Comparison of ENCODE assay signal across 8 cellular contexts in genomic region chr19:16076154-16076957, GRCh38. TPM values are rescaled to one million over a fixed set of nuclear protein-coding genes. Genes with fewer than 3 reads are reported as not detected.
DNase-seq lines count a peak whose midpoint lies in the region; ATAC-seq, FAIRE-seq and TF ChIP-seq lines count a peak whose summit lies in the region.

Gene TPM4, plus strand, starts transcription at chr19:16076495. Its CDS starts 71 bp downstream, at chr19:16076566.

- H2AFZ ChIP-seq in endothelial cell of umbilical vein (ENCODE audit: low read depth, low read length) = no peak within 1 kb of the TSS

- H3K27me3 ChIP-seq in AG04450 (ENCODE audit: control insufficient read depth, insufficient read depth, low read length) = no peaks in the 10 kb centered on the region
- H3K27me3 ChIP-seq in endothelial cell of umbilical vein (ENCODE audit: control insufficient read depth in 2 of 2, insufficient read depth in 2 of 2, low read length in 2 of 2) = no peaks in the 10 kb centered on the region

- intact Hi-C loops in endothelial cell of umbilical vein (cut with micrococcal nuclease) = loop anchor here (1.0 to 10.0 kb wide), 4 partner anchors 9 to 826 kb away; partner anchors contain the start of gene KLF2

- TF ChIP-seq CTCF in AG04450 (IDR thresholded peaks at IDR 0.05; ENCODE audit: low read depth, low read length) = no peak
- no peak for TF ChIP-seq CTCF in endothelial cell of umbilical vein (IDR thresholded peaks at IDR 0.05; ENCODE audit: extremely low read depth in 1 of 2, insufficient read depth in 1 of 2, low read depth in 1 of 2, low read length in 2 of 2)

- ATAC-seq in HG03139 (IDR thresholded peaks at IDR 0.05; ENCODE audit: unreplicated experiment) = peak; percentile 57

- FAIRE-seq in endothelial cell of umbilical vein (lab: Jason Lieb, UNC) = peak; percentile 94

- H3K4me3 ChIP-seq in AG04450 (ENCODE audit: low read depth, low read length) (peak within 1 kb of the TSS; percentile 89), endothelial cell of umbilical vein (replicated peaks in 1 of 3; ENCODE audit: insufficient read depth in 1 of 3, low read depth in 1 of 3, low read length in 3 of 3) (peak within 1 kb of the TSS; percentile 64 to 96 (median 95))

- POLR2A ChIA-PET in AG04450 (lab: Yijun Ruan, JAX) = interaction anchor here (0.5 to 4.1 kb wide), 14 partner anchors 10 to 984 kb away, joined by 3 to 52 read pairs (median 5); partner anchors contain the start of genes AP1M1 and FAM32A
- POLR2A ChIA-PET in endothelial cell of umbilical vein (lab: Charles Lee) = interaction anchor here (0.6 to 4.6 kb wide), 3 partner anchors 10 to 36 kb away, joined by 4 to 24 read pairs (median 9); no protein-coding TSS in a partner anchor

- TF ChIP-seq POLR2A in GM18526 (IDR thresholded peaks at IDR 0.05; ENCODE audit: extremely low read depth, insufficient read length) (peak; percentile 90), endothelial cell of umbilical vein (IDR thresholded peaks at IDR 0.05; ENCODE audit: low read depth, low read length) (peak; percentile 89)

- H3K4me2 ChIP-seq in endothelial cell of umbilical vein (ENCODE audit: insufficient read depth, low read length) = peak within 1 kb of the TSS; percentile 95

- H3K9me3 ChIP-seq in AG04450 (ENCODE audit: control insufficient read depth, insufficient read depth, low read length) (no peaks in the 10 kb centered on the region; the same call in 1 of the 2 replicates), endothelial cell of umbilical vein (replicated peaks; ENCODE audit: control insufficient read depth, insufficient read depth, low read length) (no peaks in the 10 kb centered on the region)

- no TSS peak for BruUV-seq in endothelial cell of umbilical vein (replicated peaks; lab: Mats Ljungman, UMichigan)

- H3K36me3 ChIP-seq in endothelial cell of umbilical vein (ENCODE audit: control insufficient read depth in 2 of 2, extremely low read depth in 1 of 2, insufficient read depth in 2 of 2, low read length in 2 of 2) = peaks cover 5 to 10% of the 10 kb centered on the region in 2 experiments

- dilution Hi-C loops in endothelial cell of umbilical vein (cut with MboI; ENCODE audit: extremely low pct_ligation_motif_present, low sequenced_read_pairs) = no loop called here

- peak within 1 kb of the TSS; percentile 100 for H3K27ac ChIP-seq in AG04450 (ENCODE audit: low read depth, low read length)
- peak within 1 kb of the TSS; percentile 100 for H3K27ac ChIP-seq in endothelial cell of umbilical vein (ENCODE audit: insufficient read depth, low read depth, low read length)

- no peaks in the 10 kb centered on the region for H4K20me1 ChIP-seq in endothelial cell of umbilical vein (replicated peaks; ENCODE audit: control insufficient read depth, extremely low read depth, insufficient read depth, low read length)

- no peaks in the 10 kb centered on the region for H3K9me1 ChIP-seq in endothelial cell of umbilical vein (replicated peaks; ENCODE audit: control insufficient read depth, extremely low read depth, insufficient read depth, low read length)

- peak within 1 kb of the TSS; percentile 99 for H3K9ac ChIP-seq in endothelial cell of umbilical vein (replicated peaks; ENCODE audit: extremely low read depth, insufficient read depth, low read length)

- CTCF ChIA-PET in AG04450 (lab: Charles Lee) = interaction anchor here (0.9 to 2.1 kb wide), 3 partner anchors 13 to 35 kb away, joined by 4 to 12 read pairs (median 4); no protein-coding TSS in a partner anchor
- CTCF ChIA-PET in endothelial cell of umbilical vein (lab: Charles Lee) = interaction anchor here (0.9 to 5.2 kb wide), 6 partner anchors 10 to 35 kb away, joined by 3 to 40 read pairs (median 6); partner anchors contain the start of gene RAB8A

- DNase-seq in AG04450 (ENCODE audit: low read depth, low spot score) (peak; percentile 93), NOMO-1 treated with dmso at 0.1 percent for 144 hours (lab: John Stamatoyannopoulos, UW; ENCODE audit: unreplicated experiment) (peak; percentile 76), endothelial cell of umbilical vein (ENCODE audit: low read depth, low spot score) (peak; percentile 90), midbrain (lab: John Stamatoyannopoulos, UW) (peak; percentile 78)
- DNase-seq in activated CD8-positive, alpha-beta memory T cell treated with anti-CD3 and anti-CD28 coated beads, Interleukin-2, amount 50 U/mL, for 24 hours (ENCODE audit: extremely low read depth) = peak; percentile 63
- DNase-seq in stimulated activated CD8-positive, alpha-beta memory T cell treated with anti-CD3 and anti-CD28 coated beads, Interleukin-15, amount 100 ng/mL, for 48 hours (ENCODE audit: low read depth in 2 of 2) = peak; percentile 88 to 93

- H3K79me2 ChIP-seq in endothelial cell of umbilical vein (ENCODE audit: control insufficient read depth, insufficient read depth, low read length) = peaks cover 49% of the 10 kb centered on the region

- peaks cover 39% of the 10 kb centered on the region for H3K4me1 ChIP-seq in endothelial cell of umbilical vein (ENCODE audit: control insufficient read depth, extremely low read depth, insufficient read depth, low read length)

TF ChIP-seq in endothelial cell of umbilical vein, 7 proteins besides CTCF, POLR2A, EP300 and RAD21:
- TF ChIP-seq POLR2AphosphoS5 (IDR thresholded peaks at IDR 0.05; ENCODE audit: insufficient read depth, low read depth, low read length) = peak; percentile 99
- TF ChIP-seq JUN (IDR thresholded peaks at IDR 0.05; ENCODE audit: borderline replicate concordance, insufficient read depth, insufficient read length, low read depth) = no peak

RNA-seq across cellular contexts. Expression of gene TPM4, which starts in this region (rescaled TPM):
- polyA plus RNA-seq in AG04450 (2011; rRNA removed) (1,635 and 2,058 TPM in 2 replicates), endothelial cell of umbilical vein (356 and 430 TPM in 2 replicates)
- 838 and 1,049 TPM in 2 replicates for polyA minus RNA-seq in AG04450 (2011; rRNA and poly(A)+ RNA removed)
- 875 and 924 TPM in 2 replicates for total RNA-seq in endothelial cell of umbilical vein
- polyA plus RNA-seq in endothelial cell of umbilical vein (2011; cell fraction: cytosol; rRNA removed) = 649 and 651 TPM in 2 replicates
- polyA plus RNA-seq in endothelial cell of umbilical vein (2011; cell fraction: nucleus; rRNA removed) = 485 and 680 TPM in 2 replicates
- polyA plus RNA-seq in endothelial cell of umbilical vein (2012) = 943 and 960 TPM in 2 replicates
- 357 TPM in 2 replicates for polyA minus RNA-seq in endothelial cell of umbilical vein
- 149 TPM for polyA minus RNA-seq in endothelial cell of umbilical vein (2011; cell fraction: cytosol; rRNA and poly(A)+ RNA removed)
- polyA minus RNA-seq in endothelial cell of umbilical vein (2011; cell fraction: nucleus; rRNA and poly(A)+ RNA removed) = 220 and 242 TPM in 2 replicates

Comparison
In these comparisons a context has a peak if more than half of its experiments do, and no peak if none do; other contexts are left out.
1. Peak in every context shown above with its lines: DNase-seq, ATAC-seq, H3K4me3 ChIP-seq and H3K27ac ChIP-seq.